In genomic region chr10:35870665-35871310, GRCh38 we compare ENCODE assay signal across 14 cellular contexts.
"Had no signal": no experiment of that assay in that cellular context is flagged by ENCODE, and none has a peak within 500 bp of the region (broad histone marks: within the 10 kb centered on the region; RNA-seq: fewer than 3 reads in every experiment).

No MANE protein-coding gene starts in this region.

- ATAC-seq: activated CD4-positive, CD25-positive, alpha-beta regulatory T cell treated with anti-CD3 and anti-CD28 coated beads, Interleukin-2, amount 50 U/mL, for 24 hours; activated CD8-positive, alpha-beta memory T cell treated with anti-CD3 and anti-CD28 coated beads, Interleukin-2, amount 10 ng/mL, durations not matched to agents 7 days and 5 days; mucosa of descending colon; naive thymus-derived CD8-positive, alpha-beta T cell; stimulated activated naive CD8-positive, alpha-beta T cell treated with anti-CD3 and anti-CD28 coated beads, Interleukin-15, Interleukin-2, amounts not matched to agents 100 U/mL and 50 U/mL, for 24 hours had no signal

- H3K4me3 Mint-ChIP-seq: activated CD8-positive, alpha-beta memory T cell treated with anti-CD3 and anti-CD28 coated beads, Interleukin-2, amount 10 ng/mL, durations not matched to agents 7 days and 5 days; activated naive CD8-positive, alpha-beta T cell treated with anti-CD3 and anti-CD28 coated beads for 36 hours; naive thymus-derived CD8-positive, alpha-beta T cell; type B pancreatic cell had no signal

- DNase-seq: activated CD8-positive, alpha-beta memory T cell treated with anti-CD3 and anti-CD28 coated beads, Interleukin-2, amount 10 ng/mL, durations not matched to agents 7 days and 5 days; activated gamma-delta T cell; activated naive CD8-positive, alpha-beta T cell treated with anti-CD3 and anti-CD28 coated beads for 36 hours; activated T-cell treated with anti-CD3 and anti-CD28 coated beads, Interleukin-2, amount 50 U/mL, for 48 hours; hypothalamus; kidney glomerular epithelial cell; mucosa of descending colon; naive thymus-derived CD8-positive, alpha-beta T cell; occipital lobe; stimulated activated CD4-positive, alpha-beta T cell treated with anti-CD3 and anti-CD28 coated beads, Interleukin-4, amount 100 ng/mL, for 1 hour; stimulated activated CD8-positive, alpha-beta memory T cell treated with anti-CD3 and anti-CD28 coated beads, Interleukin-4, amount 100 ng/mL, for 48 hours; stimulated activated naive CD8-positive, alpha-beta T cell treated with anti-CD3 and anti-CD28 coated beads, Interleukin-15, Interleukin-2, amounts not matched to agents 100 U/mL and 50 U/mL, for 24 hours had no signal

- H3K27me3 Mint-ChIP-seq: activated CD8-positive, alpha-beta memory T cell treated with anti-CD3 and anti-CD28 coated beads, Interleukin-2, amount 10 ng/mL, durations not matched to agents 7 days and 5 days had no signal

- H3K36me3 Mint-ChIP-seq: activated CD8-positive, alpha-beta memory T cell treated with anti-CD3 and anti-CD28 coated beads, Interleukin-2, amount 10 ng/mL, durations not matched to agents 7 days and 5 days; activated naive CD8-positive, alpha-beta T cell treated with anti-CD3 and anti-CD28 coated beads for 36 hours; naive thymus-derived CD8-positive, alpha-beta T cell; type B pancreatic cell had no signal

- H3K9me3 Mint-ChIP-seq: activated naive CD8-positive, alpha-beta T cell treated with anti-CD3 and anti-CD28 coated beads for 36 hours; type B pancreatic cell had no signal

- H3K27ac Mint-ChIP-seq: activated CD8-positive, alpha-beta memory T cell treated with anti-CD3 and anti-CD28 coated beads, Interleukin-2, amount 10 ng/mL, durations not matched to agents 7 days and 5 days; activated naive CD8-positive, alpha-beta T cell treated with anti-CD3 and anti-CD28 coated beads for 36 hours; type B pancreatic cell had no signal

- H3K4me1 Mint-ChIP-seq: activated CD8-positive, alpha-beta memory T cell treated with anti-CD3 and anti-CD28 coated beads, Interleukin-2, amount 10 ng/mL, durations not matched to agents 7 days and 5 days; activated naive CD8-positive, alpha-beta T cell treated with anti-CD3 and anti-CD28 coated beads for 36 hours; naive thymus-derived CD8-positive, alpha-beta T cell had no signal
